ENCODE assay signal across 9 cellular contexts in genomic region chr2:222690564-222691200, GRCh38. TPM values are rescaled to one million over a fixed set of nuclear protein-coding genes. Genes with fewer than 3 reads are reported as not detected.
DNase-seq lines count a peak whose midpoint lies in the region; ATAC-seq and TF ChIP-seq lines count a peak whose summit lies in the region.
"Had no signal": no experiment of that assay in that cellular context is flagged by ENCODE, and none has a peak within 500 bp of the region (broad histone marks: within the 10 kb centered on the region; RNA-seq: fewer than 3 reads in every experiment).

No MANE protein-coding gene starts in this region.

- no peak for TF ChIP-seq POLR2A in vagina (IDR thresholded peaks at IDR 0.05)

- WGBS in psoas muscle, 3 donors: 30 to 32% (median 31%) methylated on average over 10 of the region's 10 CpGs

- H3K4me1 ChIP-seq in psoas muscle: no peaks in the 10 kb centered on the region
- H3K4me1 ChIP-seq in vagina: peaks cover 4% of the 10 kb centered on the region

- H3K27ac ChIP-seq in psoas muscle (no peak overlapping the region), vagina (no peak overlapping the region)

- ATAC-seq in psoas muscle: peak; percentile 91 to 97 (median 94)

- peak; percentile 99 for TF ChIP-seq CTCF in GM12801 (IDR thresholded peaks at IDR 0.05; ENCODE audit: extremely low read depth, insufficient read length)
- TF ChIP-seq CTCF in LNCAP (IDR thresholded peaks at IDR 0.05): peak; percentile 98
- TF ChIP-seq CTCF in psoas muscle (IDR thresholded peaks at IDR 0.05): peak; percentile 95
- peak; percentile 45 to 66 (median 60) for TF ChIP-seq CTCF in vagina (IDR thresholded peaks at IDR 0.05)

- intact Hi-C loops in psoas muscle (cut with DNase I) (loop anchor here (1.0 to 5.0 kb wide), 4 partner anchors 172 to 247 kb away; no protein-coding TSS in a partner anchor), vagina (cut with DNase I) (no loop called here)

- H3K36me3 ChIP-seq in H7 (replicated peaks; ENCODE audit: control insufficient read depth, insufficient read depth, low read length) (no peaks in the 10 kb centered on the region), psoas muscle (ENCODE audit: insufficient read depth in 1 of 2, low read depth in 1 of 2) (no peaks in the 10 kb centered on the region), vagina (no peaks in the 10 kb centered on the region)

- H3K4me3 ChIP-seq in H7 (ENCODE audit: insufficient read depth, low read depth, low read length): no peak overlapping the region
- H3K4me3 ChIP-seq in psoas muscle: no peak overlapping the region
- no peak overlapping the region for H3K4me3 ChIP-seq in vagina

- DNase-seq in H7 (peak; percentile 81), SIG-M5 treated with dmso at 0.1 percent for 504 hours (lab: John Stamatoyannopoulos, UW; ENCODE audit: unreplicated experiment) (peak; percentile 84), germinal center (ENCODE audit: low spot score) (peak; percentile 91), psoas muscle (peak; percentile 67 to 85), vagina (ENCODE audit: extremely low spot score in 2 of 2) (no peak)
- peak; percentile 50 for DNase-seq in activated effector memory CD4-positive, alpha-beta T cell treated with Interleukin-2 at 50 U/mL for 16 hours

- H3K27me3 ChIP-seq in H7 (ENCODE audit: control insufficient read depth, insufficient read depth, low read length): no peaks in the 10 kb centered on the region
- no peaks in the 10 kb centered on the region for H3K27me3 ChIP-seq in psoas muscle (ENCODE audit: insufficient read depth in 3 of 3, low read length in 2 of 3)
- no peaks in the 10 kb centered on the region for H3K27me3 ChIP-seq in vagina

- no peaks in the 10 kb centered on the region for H3K9me3 ChIP-seq in psoas muscle
- no peaks in the 10 kb centered on the region for H3K9me3 ChIP-seq in vagina

RNA-seq across cellular contexts. Expression of gene MOGAT1, which starts 19.2 kb away (rescaled TPM):
- total RNA-seq in H7 (2014; rRNA removed; shearing (Covaris generic)): not detected in 2 replicates
- not detected for total RNA-seq in psoas muscle
- not detected for polyA plus RNA-seq in psoas muscle
- not detected for total RNA-seq in vagina
- total RNA-seq: temporal lobe had no signal

RNA-seq across cellular contexts. Expression of gene FARSB, which starts 34.8 kb away (rescaled TPM):
- total RNA-seq in H7 (2014; rRNA removed; shearing (Covaris generic)): 38.6 and 41.2 TPM in 2 replicates
- total RNA-seq in psoas muscle: 10 to 100 TPM; 23.2 to 45.3 (median 41.4) TPM
- 10 to 100 TPM; 26.7 to 35.6 (median 28.7) TPM for polyA plus RNA-seq in psoas muscle
- total RNA-seq in vagina: 13.3 TPM

Comparison
In these comparisons a context has a peak if more than half of its experiments do, and no peak if none do; other contexts are left out.
1. DNase-seq: peak in H7 (single experiment), SIG-M5 treated with dmso at 0.1 percent for 504 hours (single experiment), activated effector memory CD4-positive, alpha-beta T cell treated with Interleukin-2 at 50 U/mL for 16 hours (single experiment), germinal center (single experiment) and psoas muscle (2 of 2); none in vagina (0 of 2).
2. Peak in every context shown above with its lines, with median percentiles within 50 percentile points of each other: CTCF ChIP-seq.